ENCODE assay signal across 10 cellular contexts in the genomic region with DNA sequence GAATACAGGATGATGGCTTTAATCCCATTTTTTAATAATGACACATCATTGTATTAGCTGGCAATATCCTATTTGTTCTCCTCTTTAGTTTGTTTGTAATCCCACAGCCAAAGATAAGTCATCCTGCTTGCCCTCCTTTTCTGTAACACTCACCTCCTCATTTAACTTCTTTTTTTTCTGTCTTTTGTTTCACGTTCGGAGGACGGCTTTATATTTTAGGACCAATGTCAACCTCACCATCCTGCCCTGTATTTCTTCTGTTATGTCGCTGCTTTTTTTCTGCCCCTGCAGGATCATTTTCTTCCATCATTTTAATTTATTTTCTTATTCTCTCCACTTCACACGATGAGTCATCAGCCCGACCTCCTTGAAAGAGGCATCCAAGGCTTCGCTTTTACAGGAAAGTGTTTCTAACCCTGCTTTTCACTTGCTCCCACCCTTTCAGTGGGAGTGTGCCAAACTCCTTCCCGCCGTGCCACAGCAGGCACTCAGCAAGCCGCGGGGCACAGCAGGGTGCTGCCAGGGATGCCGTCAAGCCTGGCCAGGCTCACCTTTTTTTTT. TPM values are rescaled to one million over a fixed set of nuclear protein-coding genes. Genes with fewer than 3 reads are reported as not detected.
DNase-seq lines count a peak whose midpoint lies in the region; ATAC-seq and TF ChIP-seq lines count a peak whose summit lies in the region.
"Had no signal": no experiment of that assay in that cellular context is flagged by ENCODE, and none has a peak within 500 bp of the region (broad histone marks: within the 10 kb centered on the region; RNA-seq: fewer than 3 reads in every experiment).

No MANE protein-coding gene starts in this region.

- intact Hi-C loops in upper lobe of right lung (cut with DNase I) = no loop called here

- 65% methylated on average over 12 of the region's 12 CpGs for WGBS in hepatocyte (ENCODE audit: low lambda C conversion rate, missing lambda C conversion rate)

- DNase-seq in NCI-H1417 (lab: John Stamatoyannopoulos, UW) (peak in 2 of 3 experiments; percentile 48 to 81), NCI-H1417 treated with DMSO at 0.1 percent for 48 hours (lab: John Stamatoyannopoulos, UW) (no peak), adipocyte (ENCODE audit: low read depth) (peak; percentile 69), hypothalamus (lab: John Stamatoyannopoulos, UW) (peak in 27 of 51 donors; percentile 4 to 71 (median 36)), upper lobe of right lung (peak; percentile 71), NCI-H2107 treated with DMSO at 0.1 percent for 48 hours (lab: John Stamatoyannopoulos, UW; ENCODE audit: unreplicated experiment) (no peak), hepatocyte (ENCODE audit: low spot score) (no peak)

- H3K9ac ChIP-seq in adipocyte (ENCODE audit: low read length) = peak overlapping the region; percentile 55
- H3K9ac ChIP-seq: BLaER1 had no signal

- no peaks in the 10 kb centered on the region for H4K20me1 ChIP-seq in hepatocyte (ENCODE audit: insufficient read depth, poor library complexity, severe bottlenecking)
- H4K20me1 ChIP-seq: BLaER1 had no signal

- TF ChIP-seq CTCF in upper lobe of right lung (IDR thresholded peaks at IDR 0.05) (no peak), hepatocyte (IDR thresholded peaks at IDR 0.05; ENCODE audit: poor library complexity) (no peak)

- H3K36me3 ChIP-seq in adipocyte (ENCODE audit: control insufficient read depth, insufficient read depth, low read length, severe bottlenecking) = peaks cover 6% of the 10 kb centered on the region
- H3K36me3 ChIP-seq in upper lobe of right lung = peaks cover 9% of the 10 kb centered on the region
- no peaks in the 10 kb centered on the region for H3K36me3 ChIP-seq in hepatocyte (replicated peaks; ENCODE audit: insufficient read depth, low read depth)
- H3K36me3 ChIP-seq: BLaER1 had no signal

- peaks cover 6% of the 10 kb centered on the region for H3K4me1 ChIP-seq in adipocyte (ENCODE audit: control insufficient read depth, insufficient read depth, low read length)
- H3K4me1 ChIP-seq in upper lobe of right lung = peaks cover 10% of the 10 kb centered on the region
- H3K4me1 ChIP-seq in hepatocyte (ENCODE audit: insufficient read depth) = no peaks in the 10 kb centered on the region
- H3K4me1 ChIP-seq: BLaER1 had no signal

- H3K27ac ChIP-seq in upper lobe of right lung = no peak overlapping the region
- no peak overlapping the region for H3K27ac ChIP-seq in hepatocyte
- H3K27ac ChIP-seq: BLaER1 had no signal

- no peak overlapping the region for H2AFZ ChIP-seq in hepatocyte

- H3K79me2 ChIP-seq in hepatocyte = peaks cover 25% of the 10 kb centered on the region

- no peaks in the 10 kb centered on the region for H3K9me2 ChIP-seq in hepatocyte (replicated peaks; ENCODE audit: insufficient read depth)

- H3K27me3 ChIP-seq in adipocyte (replicated peaks; ENCODE audit: control insufficient read depth, insufficient read depth, low read length) (no peaks in the 10 kb centered on the region), upper lobe of right lung (no peaks in the 10 kb centered on the region), hepatocyte (no peaks in the 10 kb centered on the region)
- H3K27me3 ChIP-seq: BLaER1 had no signal

- H3K9me3 ChIP-seq in adipocyte (ENCODE audit: control insufficient read depth, low read length) (no peaks in the 10 kb centered on the region), upper lobe of right lung (no peaks in the 10 kb centered on the region), hepatocyte (ENCODE audit: low read depth) (no peaks in the 10 kb centered on the region)
- H3K9me3 ChIP-seq: BLaER1 had no signal

- H3K4me3 ChIP-seq in adipocyte (ENCODE audit: low read length) (peak overlapping the region; percentile 67), upper lobe of right lung (no peak overlapping the region), hepatocyte (no peak overlapping the region)
- H3K4me3 ChIP-seq: BLaER1 had no signal

- ATAC-seq in upper lobe of right lung = peak; percentile 48
- ATAC-seq in GM19397 (IDR thresholded peaks at IDR 0.05; ENCODE audit: unreplicated experiment) = no peak
- ATAC-seq: activated naive CD4-positive, alpha-beta T cell treated with anti-CD3 and anti-CD28 coated beads, Interleukin-2, amount 50 U/mL, for 72 hours had no signal

- H3K4me2 ChIP-seq in hepatocyte = no peak overlapping the region
- H3K4me2 ChIP-seq: BLaER1 had no signal

RNA-seq across cellular contexts. Expression of a gene that starts 11.4 kb away (rescaled TPM):
- 137 TPM for total RNA-seq in upper lobe of right lung
- total RNA-seq in hepatocyte = 21.0 and 26.0 TPM in 2 replicates
- 81.8 and 120 TPM in 2 replicates for polyA plus RNA-seq in hepatocyte

Comparison
In these comparisons a context has a peak if more than half of its experiments do, and no peak if none do; other contexts are left out.
1. DNase-seq: peak in NCI-H1417 (2 of 3), adipocyte (single experiment), hypothalamus (27 of 51) and upper lobe of right lung (single experiment); none in NCI-H1417 treated with DMSO at 0.1 percent for 48 hours (single experiment), NCI-H2107 treated with DMSO at 0.1 percent for 48 hours (single experiment) and hepatocyte (single experiment).